In genomic region chr2:12543452-12544220, GRCh38 we compare ENCODE assay signal across 10 cellular contexts.
DNase-seq lines count a peak whose midpoint lies in the region; ATAC-seq and TF ChIP-seq lines count a peak whose summit lies in the region.
"Had no signal": no experiment of that assay in that cellular context is flagged by ENCODE, and none has a peak within 500 bp of the region (broad histone marks: within the 10 kb centered on the region; RNA-seq: fewer than 3 reads in every experiment).

No MANE protein-coding gene starts in this region.

- no peak overlapping the region for H3K4me3 ChIP-seq in BLaER1
- H3K4me3 ChIP-seq: tibial artery had no signal

- H3K4me2 ChIP-seq in BLaER1 = 0 out of 2 replicates have a peak overlapping the region, but pooled peaks have one; percentile 8

- no peak for TF ChIP-seq CTCF in GM13976 (IDR thresholded peaks at IDR 0.05; ENCODE audit: borderline replicate concordance, control extremely low read depth, extremely low read depth, insufficient read depth, missing control alignments)

- H3K9me3 ChIP-seq in BLaER1 = no peaks in the 10 kb centered on the region
- H3K9me3 ChIP-seq: tibial artery had no signal

- ATAC-seq in GM19455 (IDR thresholded peaks at IDR 0.05; ENCODE audit: unreplicated experiment) = peak; percentile 50
- ATAC-seq in HG03175 (IDR thresholded peaks at IDR 0.05; ENCODE audit: unreplicated experiment) = peak; percentile 27

- DNase-seq in fibroblast of the conjunctiva (ENCODE audit: low read depth) = peak; percentile 55
- DNase-seq in stimulated activated CD4-positive, alpha-beta T cell treated with anti-CD3 and anti-CD28 coated beads, Interleukin-12 subunit alpha, Interleukin-12 subunit beta, amount 100 ng/mL, for 4 hours = no peak
- no peak for DNase-seq in NCI-H1694 (lab: John Stamatoyannopoulos, UW)
- no peak for DNase-seq in GM13976 (ENCODE audit: low spot score)
- no peak for DNase-seq in superior temporal gyrus (ENCODE audit: extremely low spot score)
- DNase-seq: CD4-positive, alpha-beta memory T cell; tibial artery had no signal

- no peaks in the 10 kb centered on the region for H3K27me3 ChIP-seq in BLaER1
- H3K27me3 ChIP-seq: tibial artery had no signal

- in situ Hi-C loops in GM13976 (cut with MboI; ENCODE audit: low sequenced_read_pairs, unreplicated experiment) = no loop called here

- H4K20me1 ChIP-seq in BLaER1 = no peaks in the 10 kb centered on the region

- H3K9ac ChIP-seq in BLaER1 = no peak overlapping the region

- no peaks in the 10 kb centered on the region for H3K36me3 ChIP-seq in BLaER1
- H3K36me3 ChIP-seq: tibial artery had no signal

- H3K27ac ChIP-seq in BLaER1 = no peak overlapping the region
- H3K27ac ChIP-seq: tibial artery had no signal

- H3K4me1 ChIP-seq in BLaER1 = peaks cover 10% of the 10 kb centered on the region; the same call in 1 of the 2 replicates
